In the genomic region with DNA sequence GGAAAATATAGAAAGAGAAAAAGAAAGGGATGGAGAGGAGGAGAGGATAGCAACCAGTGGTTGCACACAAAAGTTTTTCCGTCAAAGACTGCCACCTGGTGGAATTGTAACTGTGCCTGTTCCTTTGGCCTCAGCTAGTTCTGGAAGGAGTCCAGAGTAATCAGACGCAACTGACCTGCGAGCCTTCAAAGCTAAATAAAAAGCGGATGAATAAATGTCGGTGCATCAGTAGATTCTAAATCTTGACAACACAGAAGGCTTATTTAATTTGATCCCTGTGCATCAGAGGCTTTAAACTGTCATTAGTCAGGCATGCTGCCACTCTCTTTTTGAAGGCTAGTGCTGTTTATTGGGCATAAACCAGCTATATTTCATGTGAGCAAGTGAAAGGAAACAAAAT, we compare ENCODE assay signal across 9 cellular contexts.
A peak's percentile ranks its signal among the peaks of the same experiment; 100 is the strongest.
DNase-seq lines count a peak whose midpoint lies in the region; ATAC-seq and TF ChIP-seq lines count a peak whose summit lies in the region.
"Had no signal": no experiment of that assay in that cellular context is flagged by ENCODE, and none has a peak within 500 bp of the region (broad histone marks: within the 10 kb centered on the region; RNA-seq: fewer than 3 reads in every experiment).

No MANE protein-coding gene starts in this region.

- H3K27me3 Mint-ChIP-seq in activated CD4-positive, alpha-beta memory T cell treated with anti-CD3 and anti-CD28 coated beads for 36 hours = peaks cover 2% of the 10 kb centered on the region
- H3K27me3 Mint-ChIP-seq: stimulated activated naive CD8-positive, alpha-beta T cell treated with anti-CD3 and anti-CD28 coated beads, Interleukin-15, Interleukin-2, amounts not matched to agents 100 ng/mL and 50 ng/mL, for 24 hours had no signal

- H3K27ac Mint-ChIP-seq in activated CD4-positive, alpha-beta memory T cell treated with anti-CD3 and anti-CD28 coated beads for 36 hours = no peak overlapping the region
- H3K27ac Mint-ChIP-seq: stimulated activated naive CD8-positive, alpha-beta T cell treated with anti-CD3 and anti-CD28 coated beads, Interleukin-15, Interleukin-2, amounts not matched to agents 100 ng/mL and 50 ng/mL, for 24 hours had no signal

- H3K36me3 Mint-ChIP-seq in activated CD4-positive, alpha-beta memory T cell treated with anti-CD3 and anti-CD28 coated beads for 36 hours = no peaks in the 10 kb centered on the region

- peaks cover 0 to 4% (median 0%) of the 10 kb centered on the region in 3 donors for H3K9me3 ChIP-seq in gastroesophageal sphincter

- no peak overlapping the region for H3K4me3 ChIP-seq in gastroesophageal sphincter

- no peaks in the 10 kb centered on the region for H3K4me1 Mint-ChIP-seq in activated CD4-positive, alpha-beta memory T cell treated with anti-CD3 and anti-CD28 coated beads for 36 hours (ENCODE audit: low read depth)

- CTCF ChIA-PET in activated CD4-positive, alpha-beta memory T cell treated with anti-CD3 and anti-CD28 coated beads for 36 hours (lab: Charles Lee) = interaction anchor here (0.7 to 2.6 kb wide), 6 partner anchors 8 to 1132 kb away, joined by 3 to 7 read pairs (median 4); no protein-coding TSS in a partner anchor

- no peak overlapping the region for H3K27ac ChIP-seq in gastroesophageal sphincter

- TF ChIP-seq EP300 in gastroesophageal sphincter (IDR thresholded peaks at IDR 0.05) = no peak

- no peak overlapping the region for H3K4me3 Mint-ChIP-seq in activated CD4-positive, alpha-beta memory T cell treated with anti-CD3 and anti-CD28 coated beads for 36 hours
- H3K4me3 Mint-ChIP-seq: stimulated activated naive CD8-positive, alpha-beta T cell treated with anti-CD3 and anti-CD28 coated beads, Interleukin-15, Interleukin-2, amounts not matched to agents 100 ng/mL and 50 ng/mL, for 24 hours had no signal

- intact Hi-C loops in activated CD4-positive, alpha-beta memory T cell treated with anti-CD3 and anti-CD28 coated beads for 36 hours (cut with micrococcal nuclease) = loop anchor here (5.0 kb wide), 1 partner anchor 1129 kb away; no protein-coding TSS in a partner anchor

- DNase-seq in DMS114 treated with DMSO at 0.1 percent for 48 hours (lab: John Stamatoyannopoulos, UW; ENCODE audit: unreplicated experiment) = peak; percentile 37
- DNase-seq in NCI-H446 (lab: John Stamatoyannopoulos, UW) = peak; percentile 81 to 88
- DNase-seq in activated CD4-positive, alpha-beta memory T cell treated with anti-CD3 and anti-CD28 coated beads for 36 hours = peak; percentile 35
- peak; percentile 29 for DNase-seq in putamen (ENCODE audit: low spot score)

- H3K9me3 Mint-ChIP-seq in activated CD4-positive, alpha-beta memory T cell treated with anti-CD3 and anti-CD28 coated beads for 36 hours = no peaks in the 10 kb centered on the region
- H3K9me3 Mint-ChIP-seq: stimulated activated naive CD8-positive, alpha-beta T cell treated with anti-CD3 and anti-CD28 coated beads, Interleukin-15, Interleukin-2, amounts not matched to agents 100 ng/mL and 50 ng/mL, for 24 hours had no signal

- POLR2A ChIA-PET in activated CD4-positive, alpha-beta memory T cell treated with anti-CD3 and anti-CD28 coated beads for 36 hours (lab: Charles Lee) = no interaction called here

- no peaks in the 10 kb centered on the region for H3K36me3 ChIP-seq in gastroesophageal sphincter

- H3K4me1 ChIP-seq in gastroesophageal sphincter = no peaks in the 10 kb centered on the region

- 0% methylated on average over 5 of the region's 5 CpGs for WGBS in gastroesophageal sphincter (ENCODE audit: low coverage in 1 of 2), 2 donors

- ATAC-seq in GM19328 (IDR thresholded peaks at IDR 0.05; ENCODE audit: unreplicated experiment) = peak; percentile 75
- ATAC-seq in HG03378 (IDR thresholded peaks at IDR 0.05; ENCODE audit: unreplicated experiment) = peak; percentile 91
- no peak for ATAC-seq in gastroesophageal sphincter
- no peak for ATAC-seq in HG03045 (IDR thresholded peaks at IDR 0.05; ENCODE audit: unreplicated experiment)

- no peak for TF ChIP-seq POLR2A in gastroesophageal sphincter (IDR thresholded peaks at IDR 0.05)

- TF ChIP-seq CTCF in gastroesophageal sphincter (IDR thresholded peaks at IDR 0.05) = peak in 3 of 4 experiments; percentile 29 to 68 (median 37)

- no peaks in the 10 kb centered on the region for H3K27me3 ChIP-seq in gastroesophageal sphincter

Comparison
In these comparisons a context has a peak if more than half of its experiments do, and no peak if none do; other contexts are left out.
1. DNase-seq: peak in every context shown above with its lines; median percentile 84 in NCI-H446; 37 in DMS114 treated with DMSO at 0.1 percent for 48 hours; 35 in activated CD4-positive, alpha-beta memory T cell treated with anti-CD3 and anti-CD28 coated beads for 36 hours; 29 in putamen.
2. ATAC-seq: peak in GM19328 (single experiment) and HG03378 (single experiment); none in gastroesophageal sphincter (single experiment) and HG03045 (single experiment).